Comparison of ENCODE assay signal across 8 cellular contexts in genomic region chr3:172522871-172523818, GRCh38. TPM values are rescaled to one million over a fixed set of nuclear protein-coding genes. Genes with fewer than 3 reads are reported as not detected.
DNase-seq lines count a peak whose midpoint lies in the region; ATAC-seq and TF ChIP-seq lines count a peak whose summit lies in the region.

Gene TNFSF10 (minus strand): TSS chr3:172523430. CDS start chr3:172523384, 46 bp downstream.

- WGBS in mesenchymal stem cell = 64% methylated on average over 7 of the region's 9 CpGs

- peak within 1 kb of the TSS; percentile 3 to 75 for H3K18ac ChIP-seq in mesenchymal stem cell (ENCODE audit: low read depth in 1 of 2, low read length in 2 of 2)

- H3K4ac ChIP-seq in mesenchymal stem cell (ENCODE audit: low read depth in 1 of 2, low read length in 2 of 2) = no peak within 1 kb of the TSS

- H3K23ac ChIP-seq in mesenchymal stem cell (ENCODE audit: low read length in 2 of 2) = peak within 1 kb of the TSS in 1 of 2 experiments; percentile 57

- no peak within 1 kb of the TSS for H2BK5ac ChIP-seq in mesenchymal stem cell (ENCODE audit: low read depth, low read length, poor library complexity, severe bottlenecking)

- H3K79me1 ChIP-seq in mesenchymal stem cell (replicated peaks; ENCODE audit: low read length, poor library complexity, severe bottlenecking) = no peaks in the 10 kb centered on the region

- ATAC-seq in stimulated activated naive CD8-positive, alpha-beta T cell treated with anti-CD3 and anti-CD28 coated beads, Interleukin-15, Interleukin-2, amounts not matched to agents 100 U/mL and 50 U/mL, for 24 hours = peak; percentile 81

- peak within 1 kb of the TSS in 1 of 2 experiments; percentile 83 for H3K14ac ChIP-seq in mesenchymal stem cell (ENCODE audit: low read length in 2 of 2)

- no peaks in the 10 kb centered on the region for H3K36me3 ChIP-seq in H7 (replicated peaks; ENCODE audit: control insufficient read depth, insufficient read depth, low read length)
- no peaks in the 10 kb centered on the region for H3K36me3 ChIP-seq in colonic mucosa
- no peaks in the 10 kb centered on the region for H3K36me3 ChIP-seq in mesenchymal stem cell (ENCODE audit: control insufficient read depth in 1 of 2, insufficient read depth in 2 of 2, low read depth in 1 of 2, low read length in 2 of 2)

- H2BK120ac ChIP-seq in mesenchymal stem cell (ENCODE audit: low read depth, low read length) = peak within 1 kb of the TSS; percentile 23

- H3K9ac ChIP-seq in colonic mucosa (ENCODE audit: low read depth in 2 of 2, low read length in 2 of 2) (peak within 1 kb of the TSS; percentile 79 to 100), mesenchymal stem cell (ENCODE audit: low read length) (peak within 1 kb of the TSS; percentile 82)

- H3K9me3 ChIP-seq in colonic mucosa = no peaks in the 10 kb centered on the region
- no peaks in the 10 kb centered on the region for H3K9me3 ChIP-seq in mesenchymal stem cell (ENCODE audit: control insufficient read depth, low read length)

- H2BK15ac ChIP-seq in mesenchymal stem cell (ENCODE audit: low read depth, poor library complexity, severe bottlenecking) = peak within 1 kb of the TSS; percentile 8

- H3K27me3 ChIP-seq in H7 (ENCODE audit: control insufficient read depth, insufficient read depth, low read length) = no peaks in the 10 kb centered on the region
- no peaks in the 10 kb centered on the region for H3K27me3 ChIP-seq in colonic mucosa
- H3K27me3 ChIP-seq in mesenchymal stem cell (ENCODE audit: control insufficient read depth in 1 of 2, insufficient read depth in 1 of 2, low read length in 2 of 2) = no peaks in the 10 kb centered on the region

- POLR2A ChIA-PET in HEK293T (lab: Yijun Ruan, JAX) = no interaction called here

- H3K4me3 ChIP-seq in GM12864 (ENCODE audit: low read depth, low read length) (peak within 1 kb of the TSS; percentile 54), H7 (ENCODE audit: insufficient read depth, low read depth, low read length) (no peak within 1 kb of the TSS), colonic mucosa (peak within 1 kb of the TSS; percentile 46), mesenchymal stem cell (ENCODE audit: insufficient read depth in 1 of 2, low read depth in 1 of 2, low read length in 2 of 2) (peak within 1 kb of the TSS in 1 of 2 experiments; percentile 81)

- H3K4me1 ChIP-seq in colonic mucosa (peaks cover 5% of the 10 kb centered on the region), mesenchymal stem cell (ENCODE audit: control insufficient read depth, insufficient read depth, low read depth, low read length) (peaks cover 9% of the 10 kb centered on the region)

- DNase-seq in GM12864 (ENCODE audit: low read depth) = peak; percentile 74
- DNase-seq in H7 = peak; percentile 15
- peak; percentile 95 for DNase-seq in M059J (ENCODE audit: low read depth)
- DNase-seq in activated CD4-positive, CD25-positive, alpha-beta regulatory T cell (lab: John Stamatoyannopoulos, UW) = peak; percentile 8 to 27 (median 18)
- peak; percentile 89 for DNase-seq in colonic mucosa
- peak; percentile 15 for DNase-seq in mesenchymal stem cell
- peak; percentile 70 for DNase-seq in stimulated activated naive CD8-positive, alpha-beta T cell treated with anti-CD3 and anti-CD28 coated beads, Interleukin-15, Interleukin-2, amounts not matched to agents 100 U/mL and 50 U/mL, for 24 hours
- no peak for DNase-seq in HEK293T (ENCODE audit: extremely low spot score)

- peak within 1 kb of the TSS; percentile 30 for H2AFZ ChIP-seq in mesenchymal stem cell (ENCODE audit: low read depth, low read length)

- peak within 1 kb of the TSS; percentile 70 for H4K8ac ChIP-seq in mesenchymal stem cell (ENCODE audit: low read length)

- intact Hi-C loops in colonic mucosa (cut with DNase I) = no loop called here

- no peak within 1 kb of the TSS for H4K91ac ChIP-seq in mesenchymal stem cell (ENCODE audit: low read length)

- H3K27ac ChIP-seq in colonic mucosa (peak within 1 kb of the TSS; percentile 88), mesenchymal stem cell (ENCODE audit: low read length, poor library complexity, severe bottlenecking) (no peak within 1 kb of the TSS)

- H3K4me2 ChIP-seq in mesenchymal stem cell (ENCODE audit: low read length, poor library complexity, severe bottlenecking) = no peak within 1 kb of the TSS

- no peak for TF ChIP-seq CTCF in GM12864 (IDR thresholded peaks at IDR 0.05; ENCODE audit: low read depth, low read length, missing control alignments)
- no peak for TF ChIP-seq CTCF in colonic mucosa (IDR thresholded peaks at IDR 0.05)

- CTCF ChIA-PET in HEK293T (lab: Yijun Ruan, JAX) = interaction anchor here (0.8 kb wide), 1 partner anchor 10 kb away, joined by 3 read pairs; no protein-coding TSS in a partner anchor

- H2BK12ac ChIP-seq in mesenchymal stem cell (ENCODE audit: low read length in 2 of 2) = peak within 1 kb of the TSS in 1 of 2 experiments; percentile 29

- H2AK5ac ChIP-seq in mesenchymal stem cell (ENCODE audit: low read length, severe bottlenecking) = peak within 1 kb of the TSS; percentile 27

TF ChIP-seq in HEK293T, 16 proteins besides CTCF, POLR2A, EP300 and RAD21:
- TF ChIP-seq PKNOX1 (IDR thresholded peaks at IDR 0.05) (no peak), ZNF384 (IDR thresholded peaks at IDR 0.05) (no peak), ELF4 (IDR thresholded peaks at IDR 0.05) (no peak), FOXK2 (IDR thresholded peaks at IDR 0.05) (no peak), HDGF (IDR thresholded peaks at IDR 0.05; ENCODE audit: borderline replicate concordance) (no peak), SP1 (IDR thresholded peaks at IDR 0.05) (no peak), BHLHE40 (IDR thresholded peaks at IDR 0.05; ENCODE audit: borderline replicate concordance) (no peak), TARDBP (IDR thresholded peaks at IDR 0.05) (no peak), LEF1 (IDR thresholded peaks at IDR 0.05; ENCODE audit: borderline replicate concordance) (no peak), CTBP1 (IDR thresholded peaks at IDR 0.05; ENCODE audit: borderline replicate concordance) (no peak), FOXM1 (IDR thresholded peaks at IDR 0.05; ENCODE audit: borderline replicate concordance) (no peak), ARNT (IDR thresholded peaks at IDR 0.05) (no peak), NFRKB (IDR thresholded peaks at IDR 0.05) (no peak), FOXA1 (IDR thresholded peaks at IDR 0.05) (no peak), SUZ12 (IDR thresholded peaks at IDR 0.05) (no peak), L3MBTL2 (conservative IDR thresholded peaks at IDR 0.05) (no peak)
TF ChIP-seq in HEK293T: peak in this region for 0.

RNA-seq across cellular contexts. Expression of gene TNFSF10, which starts in this region (rescaled TPM):
- not detected in 2 replicates for total RNA-seq in H7 (2014; rRNA removed; shearing (Covaris generic))
- total RNA-seq in M059J (2014; rRNA removed; shearing (Covaris generic)) = 181 and 241 TPM in 2 replicates
- total RNA-seq in colonic mucosa = 100 to 1,000 TPM in 1 of 2 donors, 10 to 100 TPM in 1; 57.2 to 118 TPM
- polyA plus RNA-seq in mesenchymal stem cell (2013, experiment 1 of 2) = 0.99 TPM
- polyA plus RNA-seq in mesenchymal stem cell (2013, experiment 2 of 2) = 0.93 TPM

Comparison
In these comparisons a context has a peak if more than half of its experiments do, and no peak if none do; other contexts are left out.
1. RNA of gene TNFSF10 (total RNA-seq): 181 to 241 TPM in M059J and 57.2 to 118 TPM in colonic mucosa; not detected in H7; every median in the first group is over 10 times any median in the second.
2. Peak in DNase-seq in H7; RNA of the gene not detected or under 1 TPM.